24 cellular contexts compared by ENCODE assay signal in the genomic region with DNA sequence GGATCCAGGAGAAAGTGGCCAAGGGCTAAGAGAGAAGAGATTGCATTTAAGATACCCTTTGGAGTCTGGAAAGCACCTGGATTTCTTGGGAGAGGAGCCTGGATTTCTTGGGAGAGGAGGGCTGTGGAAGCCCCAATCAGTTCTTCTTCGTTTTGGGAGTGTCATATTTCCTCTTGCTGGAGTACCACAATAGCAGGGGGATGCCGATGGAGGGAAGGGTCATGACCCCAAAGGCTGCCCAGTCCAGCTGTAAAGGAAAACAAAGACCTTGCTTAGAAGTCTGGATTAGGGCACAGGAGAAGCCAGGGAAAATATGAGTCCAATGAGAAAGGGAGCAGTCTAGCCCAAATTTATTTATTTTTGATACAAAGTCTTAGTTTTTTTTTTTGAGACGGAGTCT. TPM values are rescaled to one million over a fixed set of nuclear protein-coding genes. Genes with fewer than 3 reads are reported as not detected.
A peak's percentile ranks its signal among the peaks of the same experiment; 100 is the strongest.
DNase-seq lines count a peak whose midpoint lies in the region; ATAC-seq and TF ChIP-seq lines count a peak whose summit lies in the region.
"Had no signal": no experiment of that assay in that cellular context is flagged by ENCODE, and none has a peak within 500 bp of the region (broad histone marks: within the 10 kb centered on the region; RNA-seq: fewer than 3 reads in every experiment).

No MANE protein-coding gene starts in this region.

- CTCF ChIA-PET in AG04450 (lab: Charles Lee): no interaction called here
- CTCF ChIA-PET in CD8-positive, alpha-beta T cell (lab: Charles Lee): interaction anchor here (0.6 kb wide), 1 partner anchor 19 kb away, joined by 3 read pairs; no protein-coding TSS in a partner anchor

- TF ChIP-seq CTCF in AG04450 (IDR thresholded peaks at IDR 0.05; ENCODE audit: low read depth, low read length): no peak
- TF ChIP-seq CTCF in CD8-positive, alpha-beta T cell (IDR thresholded peaks at IDR 0.05): no peak
- TF ChIP-seq CTCF in mesothelial cell of epicardium (IDR thresholded peaks at IDR 0.05; ENCODE audit: unreplicated experiment): no peak
- TF ChIP-seq CTCF in colonic mucosa (IDR thresholded peaks at IDR 0.05): no peak
- no peak for TF ChIP-seq CTCF in esophagus muscularis mucosa (IDR thresholded peaks at IDR 0.05)

- H3K4me3 ChIP-seq in AG04450 (ENCODE audit: low read depth, low read length): no peak overlapping the region
- H3K4me3 ChIP-seq in CD8-positive, alpha-beta T cell (ENCODE audit: low read depth, low read length): no peak overlapping the region
- H3K4me3 ChIP-seq in colonic mucosa: no peak overlapping the region
- no peak overlapping the region for H3K4me3 ChIP-seq in esophagus muscularis mucosa
- H3K4me3 ChIP-seq: esophagus squamous epithelium, heart right ventricle, lung, stomach, thyroid gland, vagina had no signal

- H3K27me3 Mint-ChIP-seq in CD8-positive, alpha-beta T cell (ENCODE audit: low read depth): no peaks in the 10 kb centered on the region
- H3K27me3 Mint-ChIP-seq in T-helper 17 cell (no peaks in the 10 kb centered on the region), mesothelial cell of epicardium (ENCODE audit: low read depth) (no peaks in the 10 kb centered on the region)
- H3K27me3 Mint-ChIP-seq: effector memory CD8-positive, alpha-beta T cell had no signal

- ATAC-seq in CD8-positive, alpha-beta T cell: no peak
- ATAC-seq in T-helper 17 cell (no peak), HG02973 (IDR thresholded peaks at IDR 0.05; ENCODE audit: unreplicated experiment) (no peak)
- ATAC-seq: effector memory CD8-positive, alpha-beta T cell; heart right ventricle had no signal

- H3K27ac Mint-ChIP-seq in CD8-positive, alpha-beta T cell: peak overlapping the region; percentile 22
- H3K27ac Mint-ChIP-seq in T-helper 17 cell (peak overlapping the region; percentile 84), mesothelial cell of epicardium (peak overlapping the region; percentile 96)

- TF ChIP-seq POLR2A in esophagus muscularis mucosa (IDR thresholded peaks at IDR 0.05; ENCODE audit: low read depth): no peak

- H3K9ac ChIP-seq in colonic mucosa (ENCODE audit: low read depth in 2 of 2, low read length in 2 of 2): no peak overlapping the region

- peak overlapping the region; percentile 22 for H3K27ac ChIP-seq in AG04450 (ENCODE audit: low read depth, low read length)
- no peak overlapping the region for H3K27ac ChIP-seq in CD8-positive, alpha-beta T cell (ENCODE audit: low read depth, low read length)
- no peak overlapping the region for H3K27ac ChIP-seq in colonic mucosa
- H3K27ac ChIP-seq in esophagus muscularis mucosa (replicated peaks in 1 of 4): no peak overlapping the region
- H3K27ac ChIP-seq: brain microvascular endothelial cell, esophagus squamous epithelium, heart right ventricle, vagina had no signal

- peaks cover 23% of the 10 kb centered on the region for H3K4me1 Mint-ChIP-seq in CD8-positive, alpha-beta T cell (ENCODE audit: low read depth)
- H3K4me1 Mint-ChIP-seq in T-helper 17 cell: peaks cover 27% of the 10 kb centered on the region
- peaks cover 31% of the 10 kb centered on the region for H3K4me1 Mint-ChIP-seq in mesothelial cell of epicardium

- no peak for TF ChIP-seq EP300 in esophagus muscularis mucosa (IDR thresholded peaks at IDR 0.05)

- no peak overlapping the region for H3K4me3 Mint-ChIP-seq in CD8-positive, alpha-beta T cell
- no peak overlapping the region for H3K4me3 Mint-ChIP-seq in T-helper 17 cell
- no peak overlapping the region for H3K4me3 Mint-ChIP-seq in mesothelial cell of epicardium
- H3K4me3 Mint-ChIP-seq: effector memory CD8-positive, alpha-beta T cell had no signal

- peaks cover 40% of the 10 kb centered on the region for H3K36me3 ChIP-seq in CD8-positive, alpha-beta T cell (ENCODE audit: insufficient read depth, low read length)
- H3K36me3 ChIP-seq in colonic mucosa (peaks cover 15% of the 10 kb centered on the region), esophagus muscularis mucosa (peaks cover 37 to 71% (median 66%) of the 10 kb centered on the region in 4 donors)

- H3K27me3 ChIP-seq in AG04450 (ENCODE audit: control insufficient read depth, insufficient read depth, low read length) (no peaks in the 10 kb centered on the region), colonic mucosa (no peaks in the 10 kb centered on the region), esophagus muscularis mucosa (no peaks in the 10 kb centered on the region)
- no peaks in the 10 kb centered on the region for H3K27me3 ChIP-seq in CD8-positive, alpha-beta T cell (ENCODE audit: insufficient read depth, low read length)
- H3K27me3 ChIP-seq: brain microvascular endothelial cell, esophagus squamous epithelium, heart right ventricle, stomach, thyroid gland, vagina had no signal

- intact Hi-C loops in CD8-positive, alpha-beta T cell (cut with DNase I, micrococcal nuclease): no loop called here
- intact Hi-C loops in colonic mucosa (cut with DNase I) (no loop called here), esophagus muscularis mucosa (cut with DNase I) (no loop called here)

- peaks cover 15% of the 10 kb centered on the region for H3K4me1 ChIP-seq in CD8-positive, alpha-beta T cell (ENCODE audit: insufficient read depth, low read length)
- no peaks in the 10 kb centered on the region for H3K4me1 ChIP-seq in colonic mucosa
- H3K4me1 ChIP-seq in esophagus muscularis mucosa: no peaks in the 10 kb centered on the region
- H3K4me1 ChIP-seq: vagina had no signal

- H3K9me3 ChIP-seq in AG04450 (ENCODE audit: control insufficient read depth, insufficient read depth, low read length) (no peaks in the 10 kb centered on the region), T-helper 17 cell (ENCODE audit: control insufficient read depth, low read length, poor library complexity, severe bottlenecking) (no peaks in the 10 kb centered on the region), colonic mucosa (no peaks in the 10 kb centered on the region), esophagus muscularis mucosa (no peaks in the 10 kb centered on the region)
- no peaks in the 10 kb centered on the region for H3K9me3 ChIP-seq in CD8-positive, alpha-beta T cell (ENCODE audit: low read length)
- H3K9me3 ChIP-seq: esophagus squamous epithelium, heart right ventricle, stomach, thyroid gland, vagina had no signal

- WGBS in esophagus muscularis mucosa: 59% methylated on average over 3 of the region's 3 CpGs

- DNase-seq in AG04450 (ENCODE audit: low read depth, low spot score) (no peak), T-helper 17 cell (no peak), mesothelial cell of epicardium (ENCODE audit: low spot score in 2 of 2, unreplicated experiment in 2 of 2) (no peak), HuH-7.5 (ENCODE audit: low spot score) (no peak), colonic mucosa (no peak), esophagus muscularis mucosa (ENCODE audit: extremely low spot score) (no peak)
- no peak for DNase-seq in CD8-positive, alpha-beta T cell
- DNase-seq: activated CD4-positive, alpha-beta T cell treated with anti-CD3 and anti-CD28 coated beads, Interleukin-2, amount 50 U/mL, for 48 hours; activated CD4-positive, CD25-positive, alpha-beta regulatory T cell; activated gamma-delta T cell; brain microvascular endothelial cell; effector memory CD8-positive, alpha-beta T cell; esophagus squamous epithelium; foreskin melanocyte; heart right ventricle; IMR-90; NCI-H1105 treated with DMSO at 0.1 percent for 48 hours; NCI-H1930; NCI-H526 treated with DMSO at 0.1 percent for 48 hours; stomach had no signal

- peaks cover 66% of the 10 kb centered on the region for H3K36me3 Mint-ChIP-seq in CD8-positive, alpha-beta T cell
- peaks cover 12% of the 10 kb centered on the region for H3K36me3 Mint-ChIP-seq in T-helper 17 cell (ENCODE audit: low read depth)
- peaks cover 37% of the 10 kb centered on the region for H3K36me3 Mint-ChIP-seq in mesothelial cell of epicardium

- H3K9me3 Mint-ChIP-seq in CD8-positive, alpha-beta T cell: no peaks in the 10 kb centered on the region
- H3K9me3 Mint-ChIP-seq in mesothelial cell of epicardium: no peaks in the 10 kb centered on the region
- H3K9me3 Mint-ChIP-seq: effector memory CD8-positive, alpha-beta T cell had no signal

- POLR2A ChIA-PET in AG04450 (lab: Yijun Ruan, JAX): no interaction called here
- POLR2A ChIA-PET in CD8-positive, alpha-beta T cell (lab: Charles Lee): no interaction called here

RNA-seq across cellular contexts. Expression of a gene that starts 11.3 kb away (rescaled TPM):
- polyA plus RNA-seq in AG04450 (2011; rRNA removed): 867 and 961 TPM in 2 replicates
- polyA minus RNA-seq in AG04450 (2011; rRNA and poly(A)+ RNA removed): 384 and 431 TPM in 2 replicates
- total RNA-seq in CD8-positive, alpha-beta T cell: 100 to 1,000 TPM; 208 to 212 TPM
- total RNA-seq in T-helper 17 cell (100 to 1,000 TPM; 217 to 234 TPM), mesothelial cell of epicardium (282 to 298 TPM (median 297 TPM) in 3 replicates), colonic mucosa (100 to 1,000 TPM; 204 to 208 TPM), esophagus muscularis mucosa (100 to 1,000 TPM; 118 to 229 (median 137) TPM)

RNA-seq across cellular contexts. Expression of a gene that starts 31.1 kb away (rescaled TPM):
- polyA plus RNA-seq in AG04450 (2011; rRNA removed): 121 and 128 TPM in 2 replicates
- 142 and 172 TPM in 2 replicates for polyA minus RNA-seq in AG04450 (2011; rRNA and poly(A)+ RNA removed)
- 10 to 100 TPM; 51.6 to 52.3 TPM for total RNA-seq in CD8-positive, alpha-beta T cell
- total RNA-seq in T-helper 17 cell: 100 to 1,000 TPM in 1 of 2 donors, 10 to 100 TPM in 1; 86.1 to 123 TPM
- total RNA-seq in mesothelial cell of epicardium: 103 to 111 TPM (median 110 TPM) in 3 replicates
- total RNA-seq in colonic mucosa: 10 to 100 TPM; 91.9 to 92.6 TPM
- total RNA-seq in esophagus muscularis mucosa: 100 to 1,000 TPM in 2 of 4 donors, 10 to 100 TPM in 2; 54.0 to 130 (median 91.8) TPM

RNA-seq across cellular contexts. Expression of a gene that starts 44.2 kb away (rescaled TPM):
- polyA plus RNA-seq in AG04450 (2011; rRNA removed): 22.7 and 23.2 TPM in 2 replicates
- polyA minus RNA-seq in AG04450 (2011; rRNA and poly(A)+ RNA removed): 27.8 and 37.7 TPM in 2 replicates
- 10 to 100 TPM in 1 of 2 experiments, 1 to 10 TPM in 1; 9.8 to 10.8 TPM for total RNA-seq in CD8-positive, alpha-beta T cell
- total RNA-seq in T-helper 17 cell (10 to 100 TPM; 21.9 to 22.7 TPM), mesothelial cell of epicardium (61.2 to 66.7 TPM (median 61.9 TPM) in 3 replicates), colonic mucosa (10 to 100 TPM; 23.2 to 43.4 TPM), esophagus muscularis mucosa (10 to 100 TPM; 17.4 to 33.3 (median 26.0) TPM)

RNA-seq across cellular contexts. Expression of a gene that starts 45.2 kb away (rescaled TPM):
- polyA plus RNA-seq in AG04450 (2011; rRNA removed): 42.4 and 60.4 TPM in 2 replicates
- polyA minus RNA-seq in AG04450 (2011; rRNA and poly(A)+ RNA removed): 28.4 and 35.7 TPM in 2 replicates
- total RNA-seq in CD8-positive, alpha-beta T cell: 1 to 10 TPM; 6.7 to 8.3 TPM
- 10 to 100 TPM; 19.4 to 21.4 TPM for total RNA-seq in T-helper 17 cell
- 39.2 to 43.4 TPM (median 39.5 TPM) in 3 replicates for total RNA-seq in mesothelial cell of epicardium
- 10 to 100 TPM; 69.4 to 83.9 TPM for total RNA-seq in colonic mucosa
- total RNA-seq in esophagus muscularis mucosa: 100 to 1,000 TPM in 1 of 4 donors, 10 to 100 TPM in 3; 59.3 to 106 (median 75.5) TPM

RNA-seq across cellular contexts. Expression of a gene that starts 51.6 kb away (rescaled TPM):
- polyA plus RNA-seq in AG04450 (2011; rRNA removed): not detected in 2 replicates
- polyA minus RNA-seq in AG04450 (2011; rRNA and poly(A)+ RNA removed): not detected in 2 replicates
- total RNA-seq in CD8-positive, alpha-beta T cell: under 1 TPM; 0.38 to 0.86 TPM
- total RNA-seq in T-helper 17 cell (1 to 10 TPM; 1.4 to 1.8 TPM), mesothelial cell of epicardium (51.1 to 52.6 TPM (median 51.2 TPM) in 3 replicates), colonic mucosa (100 to 1,000 TPM; 213 TPM), esophagus muscularis mucosa (not detected)
- total RNA-seq: IMR-90 had no signal
- polyA plus RNA-seq: IMR-90 had no signal

Comparison
In these comparisons a context has a peak if more than half of its experiments do, and no peak if none do; other contexts are left out.
1. H3K27ac Mint-ChIP-seq: peak in every context shown above with its lines; median percentile 96 in mesothelial cell of epicardium; 84 in T-helper 17 cell; 22 in CD8-positive, alpha-beta T cell.